13 cellular contexts compared by ENCODE assay signal in the genomic region with DNA sequence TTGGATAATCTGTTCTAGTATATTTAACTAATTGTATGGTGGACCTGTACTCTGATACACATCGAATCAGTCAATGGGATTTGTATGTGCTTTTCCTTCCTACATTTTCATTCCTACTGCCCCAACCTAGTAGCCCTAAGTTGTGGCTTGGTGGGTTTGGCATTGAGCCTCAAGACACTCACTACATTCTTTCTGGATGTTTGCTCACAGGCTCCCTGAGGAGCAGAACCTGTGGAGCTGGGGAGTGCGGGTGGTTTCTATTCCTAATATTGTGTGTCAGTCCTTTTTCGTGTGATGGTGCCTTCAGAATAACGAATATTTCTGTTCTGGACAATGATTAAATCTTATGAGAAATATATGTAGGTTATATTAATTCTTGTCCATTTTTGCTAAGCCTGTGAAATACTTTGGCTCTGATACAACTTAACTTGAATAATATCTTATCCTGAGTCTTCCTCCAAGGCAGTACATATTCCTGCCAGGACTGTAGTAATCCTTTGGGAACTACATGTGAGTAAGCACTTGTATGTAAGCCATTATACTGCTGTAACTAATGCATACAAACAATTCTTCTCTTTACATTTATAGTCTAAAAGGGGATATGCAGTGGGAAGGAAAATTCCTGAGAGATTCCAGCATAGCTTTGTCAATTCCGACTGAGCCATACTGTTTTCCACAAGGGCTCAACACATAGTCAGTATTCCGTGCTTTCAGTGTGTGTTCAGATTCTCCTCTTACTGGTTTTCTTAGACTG.
A peak's percentile ranks its signal among the peaks of the same experiment; 100 is the strongest.
DNase-seq lines count a peak whose midpoint lies in the region; ATAC-seq and TF ChIP-seq lines count a peak whose summit lies in the region.
"Had no signal": no experiment of that assay in that cellular context is flagged by ENCODE, and none has a peak within 500 bp of the region (broad histone marks: within the 10 kb centered on the region; RNA-seq: fewer than 3 reads in every experiment).

No MANE protein-coding gene starts in this region.

- H3K4me3 ChIP-seq in AG10803 (ENCODE audit: low read length) (no peak overlapping the region), breast epithelium (no peak overlapping the region), MM.1S (ENCODE audit: low read length) (no peak overlapping the region)
- H3K4me3 ChIP-seq: coronary artery, thoracic aorta had no signal

- DNase-seq in AG10803 (ENCODE audit: low read depth): peak; percentile 84
- peak; percentile 81 for DNase-seq in HT1080 (ENCODE audit: low read depth)
- DNase-seq in breast epithelium (ENCODE audit: low spot score in 2 of 2): peak in 1 of 2 donors; percentile 32
- DNase-seq in myocyte (ENCODE audit: low read depth): peak; percentile 82
- no peak for DNase-seq in MM.1S
- DNase-seq in NCI-H2227 (lab: John Stamatoyannopoulos, UW; ENCODE audit: unreplicated experiment): no peak
- no peak for DNase-seq in DMS153 (lab: John Stamatoyannopoulos, UW)
- DNase-seq: activated T-cell treated with anti-CD3 and anti-CD28 coated beads, Interleukin-2, amount 50 U/mL, for 24 hours; nephron progenitor cell; stimulated activated CD4-positive, alpha-beta T cell treated with anti-CD3 and anti-CD28 coated beads, Interleukin-4, amount 100 ng/mL, for 4 hours had no signal

- H2AFZ ChIP-seq in MM.1S (ENCODE audit: low read length): no peak overlapping the region

- intact Hi-C loops in breast epithelium (cut with DNase I; ENCODE audit: low total_unique reads): no loop called here

- TF ChIP-seq CTCF in AG10803 (conservative IDR thresholded peaks at IDR 0.05; ENCODE audit: low read length) (no peak), breast epithelium (IDR thresholded peaks at IDR 0.05) (no peak), MM.1S (IDR thresholded peaks at IDR 0.05; ENCODE audit: low read length) (no peak)

- peaks cover 37% of the 10 kb centered on the region for H3F3A ChIP-seq in MM.1S (ENCODE audit: insufficient read depth, low read length)

- peaks cover 0 to 5% of the 10 kb centered on the region in 2 donors for H3K4me1 ChIP-seq in breast epithelium
- H3K4me1 ChIP-seq in MM.1S (ENCODE audit: low read length): peaks cover 62% of the 10 kb centered on the region

- H3K27ac ChIP-seq in breast epithelium: peak overlapping the region; percentile 15 to 19
- H3K27ac ChIP-seq in MM.1S (ENCODE audit: low read length): no peak overlapping the region
- H3K27ac ChIP-seq: thoracic aorta had no signal

- no peaks in the 10 kb centered on the region for H3K9me2 ChIP-seq in MM.1S (replicated peaks; ENCODE audit: insufficient read depth, low read length)

- no peak for TF ChIP-seq POLR2A in breast epithelium (IDR thresholded peaks at IDR 0.05)

- H3K79me2 ChIP-seq in MM.1S (ENCODE audit: low read length): no peaks in the 10 kb centered on the region

- no peak overlapping the region for H3K9ac ChIP-seq in MM.1S (ENCODE audit: low read length)

- no peak overlapping the region for H3K4me2 ChIP-seq in MM.1S (ENCODE audit: low read depth, low read length)

- ATAC-seq in GM21723 (IDR thresholded peaks at IDR 0.05; ENCODE audit: unreplicated experiment): no peak

- H3K36me3 ChIP-seq in breast epithelium (no peaks in the 10 kb centered on the region), MM.1S (replicated peaks; ENCODE audit: insufficient read depth, low read length) (no peaks in the 10 kb centered on the region)
- H3K36me3 ChIP-seq: thoracic aorta had no signal

- H3K27me3 ChIP-seq in breast epithelium (no peaks in the 10 kb centered on the region), MM.1S (replicated peaks; ENCODE audit: insufficient read depth, low read length) (no peaks in the 10 kb centered on the region)

- H3K9me3 ChIP-seq in breast epithelium (no peaks in the 10 kb centered on the region), MM.1S (replicated peaks; ENCODE audit: insufficient read depth, low read length) (no peaks in the 10 kb centered on the region)
- H3K9me3 ChIP-seq: thoracic aorta had no signal

- no peaks in the 10 kb centered on the region for H4K20me1 ChIP-seq in MM.1S (ENCODE audit: insufficient read depth, low read length)

Comparison
In these comparisons a context has a peak if more than half of its experiments do, and no peak if none do; other contexts are left out.
1. DNase-seq: peak in AG10803 (single experiment), HT1080 (single experiment) and myocyte (single experiment); none in MM.1S (single experiment), NCI-H2227 (single experiment) and DMS153 (single experiment).